Comparison of ENCODE assay signal across 10 cellular contexts in the genomic region with DNA sequence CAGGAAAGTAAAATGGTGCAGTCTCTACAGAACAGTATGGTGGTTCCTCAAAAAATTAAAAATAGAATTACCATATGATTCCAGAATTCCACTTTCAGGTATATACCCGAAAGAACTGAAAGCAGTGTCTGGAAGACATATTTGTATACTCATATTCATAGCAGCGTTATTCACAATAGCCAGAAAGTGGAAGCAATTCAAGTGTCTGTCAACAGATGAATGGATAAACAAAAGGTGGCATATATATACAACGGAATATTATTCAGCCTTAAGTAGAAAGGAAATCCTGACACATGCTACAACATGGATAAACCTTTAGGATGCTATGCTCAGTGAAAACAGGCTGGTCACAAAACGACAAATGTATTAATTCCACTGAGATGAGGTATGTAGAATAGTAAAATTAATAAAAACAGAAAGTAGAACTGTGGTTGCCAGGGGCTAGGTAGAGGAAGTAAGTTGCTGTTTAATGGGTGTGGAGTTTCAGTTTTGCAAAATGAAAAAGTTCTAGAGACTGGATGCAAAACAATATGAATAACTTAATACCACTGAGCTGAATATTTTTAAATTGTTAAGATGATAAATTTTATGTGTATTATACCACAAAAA. TPM values are rescaled to one million over a fixed set of nuclear protein-coding genes. Genes with fewer than 3 reads are reported as not detected.
DNase-seq lines count a peak whose midpoint lies in the region; ATAC-seq and TF ChIP-seq lines count a peak whose summit lies in the region.
"Had no signal": no experiment of that assay in that cellular context is flagged by ENCODE, and none has a peak within 500 bp of the region (broad histone marks: within the 10 kb centered on the region; RNA-seq: fewer than 3 reads in every experiment).

No MANE protein-coding gene starts in this region.

- no peaks in the 10 kb centered on the region for H3K36me3 ChIP-seq in breast epithelium
- H3K36me3 ChIP-seq in MG63, result no peaks in the 10 kb centered on the region; the same call in none of the 2 replicates

- H3K27me3 Mint-ChIP-seq in effector memory CD8-positive, alpha-beta T cell, result no peaks in the 10 kb centered on the region

- peak; percentile 93 for ATAC-seq in GM18867 (IDR thresholded peaks at IDR 0.05; ENCODE audit: unreplicated experiment)
- peak; percentile 88 for ATAC-seq in GM21526 (IDR thresholded peaks at IDR 0.05; ENCODE audit: low FRiP score, unreplicated experiment)
- peak; percentile 97 for ATAC-seq in HG03354 (IDR thresholded peaks at IDR 0.05; ENCODE audit: poor library complexity, severe bottlenecking, unreplicated experiment)
- peak; percentile 69 for ATAC-seq in effector memory CD8-positive, alpha-beta T cell (replicated peaks)
- no peak for ATAC-seq in left cardiac atrium
- ATAC-seq: gastroesophageal sphincter had no signal

- TF ChIP-seq CTCF in breast epithelium (IDR thresholded peaks at IDR 0.05), result no peak

- peaks cover 22% of the 10 kb centered on the region for H3K36me3 Mint-ChIP-seq in effector memory CD8-positive, alpha-beta T cell (ENCODE audit: insufficient read depth)

- H3K4me1 ChIP-seq in breast epithelium, result no peaks in the 10 kb centered on the region
- H3K4me1 ChIP-seq: gastroesophageal sphincter had no signal

- intact Hi-C loops in left cardiac atrium (cut with DNase I) (no loop called here), breast epithelium (cut with DNase I; ENCODE audit: low total_unique reads) (no loop called here)

- no peak overlapping the region for H3K4me3 ChIP-seq in breast epithelium
- H3K4me3 ChIP-seq in MG63, result no peak overlapping the region
- H3K4me3 ChIP-seq: gastroesophageal sphincter had no signal

- H3K9me3 Mint-ChIP-seq in effector memory CD8-positive, alpha-beta T cell, result no peaks in the 10 kb centered on the region

- H3K27ac Mint-ChIP-seq in effector memory CD8-positive, alpha-beta T cell, result peak overlapping the region; percentile 27 to 93

- H3K27ac ChIP-seq in breast epithelium, result no peak overlapping the region
- H3K27ac ChIP-seq: gastroesophageal sphincter had no signal

- H3K9me3 ChIP-seq in breast epithelium (no peaks in the 10 kb centered on the region), MG63 (no peaks in the 10 kb centered on the region)
- H3K9me3 ChIP-seq: gastroesophageal sphincter had no signal

- TF ChIP-seq POLR2A in breast epithelium (IDR thresholded peaks at IDR 0.05), result no peak

- H3K4me1 Mint-ChIP-seq in effector memory CD8-positive, alpha-beta T cell (ENCODE audit: low read depth in 2 of 2), result peaks cover 8 to 16% of the 10 kb centered on the region in 2 donors

- no peak for DNase-seq in effector memory CD8-positive, alpha-beta T cell
- DNase-seq in left cardiac atrium (no peak), SK-N-DZ (ENCODE audit: low spot score) (no peak), breast epithelium (ENCODE audit: low spot score in 2 of 2) (no peak), MG63 (no peak)

- H3K4me3 Mint-ChIP-seq in effector memory CD8-positive, alpha-beta T cell, result peak overlapping the region; percentile 37 to 73

- H3K27me3 ChIP-seq in breast epithelium (no peaks in the 10 kb centered on the region), MG63 (no peaks in the 10 kb centered on the region)
- H3K27me3 ChIP-seq: gastroesophageal sphincter had no signal

RNA-seq across cellular contexts. Expression of a gene that starts 14.5 kb away (rescaled TPM):
- total RNA-seq in left cardiac atrium (100 to 1,000 TPM; 233 to 552 TPM), breast epithelium (1,000 to 10,000 TPM in 1 of 3 donors, 100 to 1,000 TPM in 1, 10 to 100 TPM in 1; 78.1 to 1,384 (median 818) TPM)
- not detected in 2 replicates for polyA plus RNA-seq in SK-N-DZ (2014; cell fraction: cytosol; rRNA removed)
- polyA plus RNA-seq in SK-N-DZ (2014; cell fraction: nucleus; rRNA removed), result not detected in 2 replicates
- not detected in 2 replicates for total RNA-seq in MG63 (2014; rRNA removed; shearing (Covaris generic); ENCODE audit: low replicate concordance)

RNA-seq across cellular contexts. Expression of a gene that starts 32.1 kb away (rescaled TPM):
- total RNA-seq in left cardiac atrium (100 to 1,000 TPM in 1 of 2 donors, 10 to 100 TPM in 1; 45.8 to 223 TPM), breast epithelium (100 to 1,000 TPM in 2 of 3 donors, 1 to 10 TPM in 1; 7.5 to 567 (median 428) TPM)
- not detected in 2 replicates for polyA plus RNA-seq in SK-N-DZ (2014; cell fraction: cytosol; rRNA removed)
- polyA plus RNA-seq in SK-N-DZ (2014; cell fraction: nucleus; rRNA removed), result not detected in 2 replicates
- total RNA-seq in MG63 (2014; rRNA removed; shearing (Covaris generic); ENCODE audit: low replicate concordance), result 0.43 and 0.84 TPM in 2 replicates

RNA-seq across cellular contexts. Expression of a gene that starts 41.4 kb away (rescaled TPM):
- total RNA-seq in left cardiac atrium (10 to 100 TPM; 10.8 to 12.7 TPM), breast epithelium (100 to 1,000 TPM in 1 of 3 donors, 10 to 100 TPM in 2; 18.7 to 166 (median 57.0) TPM)
- 23.0 and 24.0 TPM in 2 replicates for polyA plus RNA-seq in SK-N-DZ (2014; cell fraction: cytosol; rRNA removed)
- 19.7 and 72.2 TPM in 2 replicates for polyA plus RNA-seq in SK-N-DZ (2014; cell fraction: nucleus; rRNA removed)
- 13.2 and 41.2 TPM in 2 replicates for total RNA-seq in MG63 (2014; rRNA removed; shearing (Covaris generic); ENCODE audit: low replicate concordance)

RNA-seq across cellular contexts. Expression of a gene that starts 41.8 kb away (rescaled TPM):
- total RNA-seq in left cardiac atrium (10 to 100 TPM; 22.2 to 22.4 TPM), breast epithelium (10 to 100 TPM; 73.1 to 83.7 (median 74.4) TPM)
- polyA plus RNA-seq in SK-N-DZ (2014; cell fraction: cytosol; rRNA removed), result 41.6 and 51.7 TPM in 2 replicates
- polyA plus RNA-seq in SK-N-DZ (2014; cell fraction: nucleus; rRNA removed), result 48.6 and 69.7 TPM in 2 replicates
- 46.7 and 60.7 TPM in 2 replicates for total RNA-seq in MG63 (2014; rRNA removed; shearing (Covaris generic); ENCODE audit: low replicate concordance)

RNA-seq across cellular contexts. Expression of a gene that starts 43.9 kb away (rescaled TPM):
- total RNA-seq in left cardiac atrium, result under 1 TPM in 1 of 2 donors, not detected in 1; 0.94 TPM
- polyA plus RNA-seq in SK-N-DZ (2014; cell fraction: cytosol; rRNA removed), result not detected in 2 replicates
- not detected in 2 replicates for polyA plus RNA-seq in SK-N-DZ (2014; cell fraction: nucleus; rRNA removed)
- total RNA-seq in breast epithelium, result 10 to 100 TPM in 1 of 3 donors, 1 to 10 TPM in 1, not detected in 1; 5.6 to 45.2 TPM
- not detected in 2 replicates for total RNA-seq in MG63 (2014; rRNA removed; shearing (Covaris generic); ENCODE audit: low replicate concordance)
- total RNA-seq: MCF 10A had no signal

Comparison
In these comparisons a context has a peak if more than half of its experiments do, and no peak if none do; other contexts are left out.
1. ATAC-seq: peak in GM18867 (single experiment), GM21526 (single experiment), HG03354 (single experiment) and effector memory CD8-positive, alpha-beta T cell (single experiment); none in left cardiac atrium (0 of 2).
2. RNA of a gene that starts 14.5 kb away (total RNA-seq): 78.1 to 1,384 TPM in breast epithelium and 233 to 552 TPM in left cardiac atrium; not detected in MG63; every median in the first group is over 10 times any median in the second.